ENCODE assay signal across 8 cellular contexts in the genomic region with DNA sequence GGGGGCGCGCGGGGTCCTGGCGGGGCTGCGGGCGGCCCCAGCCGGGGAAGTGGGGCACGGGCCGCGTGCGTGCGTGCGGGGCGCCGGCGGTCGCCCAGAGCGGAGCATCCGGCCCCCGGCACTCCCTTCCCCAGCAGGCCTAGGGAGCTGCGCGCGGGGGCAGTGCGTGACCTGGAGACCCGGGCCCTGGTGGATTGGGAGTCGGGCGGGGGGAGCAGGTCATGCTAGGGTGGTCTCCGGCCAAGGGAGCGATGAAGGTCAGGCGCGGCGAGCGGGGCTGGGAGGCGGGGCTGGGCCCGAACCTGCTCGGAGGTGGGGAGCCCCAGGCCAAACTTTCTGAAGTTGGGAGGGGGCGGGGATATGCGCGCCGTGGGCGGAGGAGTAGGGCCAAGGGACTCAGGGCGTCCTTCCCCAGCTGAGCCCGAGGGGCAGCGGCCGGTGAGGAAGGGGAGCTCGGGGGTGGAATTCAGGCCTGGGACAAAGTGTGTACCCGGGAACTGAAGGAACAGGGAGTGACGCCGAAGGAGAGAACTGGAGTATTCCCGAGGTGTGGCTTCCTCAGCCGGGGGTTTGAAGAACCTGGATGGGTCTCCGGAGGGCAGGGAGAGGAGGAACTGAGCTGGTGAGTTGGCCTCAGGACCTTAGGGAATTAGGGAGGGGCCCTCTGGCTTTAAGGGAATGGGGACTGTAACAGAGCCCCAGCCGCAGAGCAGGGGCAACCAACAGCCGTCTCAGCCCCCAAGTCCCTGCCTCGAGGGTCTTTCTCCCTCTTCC. TPM values are rescaled to one million over a fixed set of nuclear protein-coding genes. Genes with fewer than 3 reads are reported as not detected.
DNase-seq lines count a peak whose midpoint lies in the region; ATAC-seq and TF ChIP-seq lines count a peak whose summit lies in the region.

No MANE protein-coding gene starts in this region.

- peaks cover 5% of the 10 kb centered on the region for H3K36me3 Mint-ChIP-seq in CD4-positive, alpha-beta T cell (ENCODE audit: low read depth)
- peaks cover 1% of the 10 kb centered on the region for H3K36me3 Mint-ChIP-seq in activated B cell treated with CpG ODN at 0.5 μM for 24 hours (ENCODE audit: low read depth)
- H3K36me3 Mint-ChIP-seq in stimulated activated naive B cell treated with anti-CD40 and anti-IgM and Interleukin-4, amounts not matched to agents 10 μg/mL and 1 μg/mL and 100 μg/mL, for 72 hours = peaks cover 2 to 4% of the 10 kb centered on the region in 2 donors

- peak in 2 of 10 experiments; percentile 24 to 44 for DNase-seq in CD4-positive, alpha-beta T cell
- DNase-seq in activated B cell treated with CpG ODN at 0.5 μM for 24 hours (no peak), mucosa of descending colon (peak; percentile 54 to 81 (median 74)), inferior parietal cortex (ENCODE audit: extremely low spot score) (no peak)
- peak; percentile 43 for DNase-seq in effector CD8-positive, alpha-beta T cell (lab: John Stamatoyannopoulos, UW)
- DNase-seq in stimulated activated naive B cell treated with anti-CD40 and anti-IgM and Interleukin-4, amounts not matched to agents 10 μg/mL and 1 μg/mL and 100 μg/mL, for 72 hours = peak; percentile 46

- CTCF ChIA-PET in CD4-positive, alpha-beta T cell (lab: Charles Lee) = interaction anchor here (0.7 to 2.8 kb wide), 4 partner anchors 15 to 133 kb away, joined by 3 to 12 read pairs (median 3); a partner anchor contains a TSS
- CTCF ChIA-PET in activated B cell treated with CpG ODN at 0.5 μM for 24 hours (lab: Charles Lee) = interaction anchor here (1.0 to 3.2 kb wide), 3 partner anchors 16 to 252 kb away, joined by 3 to 21 read pairs (median 4); a partner anchor contains a TSS

- peak overlapping the region; percentile 76 for H3K27ac Mint-ChIP-seq in CD4-positive, alpha-beta T cell
- peak overlapping the region; percentile 80 for H3K27ac Mint-ChIP-seq in activated B cell treated with CpG ODN at 0.5 μM for 24 hours
- H3K27ac Mint-ChIP-seq in stimulated activated naive B cell treated with anti-CD40 and anti-IgM and Interleukin-4, amounts not matched to agents 10 μg/mL and 1 μg/mL and 100 μg/mL, for 72 hours = peak overlapping the region; percentile 94

- peak overlapping the region; percentile 65 for H3K27ac ChIP-seq in CD4-positive, alpha-beta T cell (ENCODE audit: low read depth, low read length)

- H3K27me3 Mint-ChIP-seq in CD4-positive, alpha-beta T cell = no peaks in the 10 kb centered on the region
- no peaks in the 10 kb centered on the region for H3K27me3 Mint-ChIP-seq in activated B cell treated with CpG ODN at 0.5 μM for 24 hours
- no peaks in the 10 kb centered on the region for H3K27me3 Mint-ChIP-seq in stimulated activated naive B cell treated with anti-CD40 and anti-IgM and Interleukin-4, amounts not matched to agents 10 μg/mL and 1 μg/mL and 100 μg/mL, for 72 hours

- intact Hi-C loops in CD4-positive, alpha-beta T cell (cut with DNase I, micrococcal nuclease) = loop anchor here in 1 of 2 experiments (1.0 to 2.0 kb wide), 2 partner anchors 26 to 50 kb away; a partner anchor contains a TSS
- intact Hi-C loops in activated B cell treated with CpG ODN at 0.5 μM for 24 hours (cut with micrococcal nuclease) = loop anchor here (1.0 to 2.0 kb wide), 3 partner anchors 50 to 251 kb away; a partner anchor contains a TSS
- intact Hi-C loops in mucosa of descending colon (cut with DNase I, micrococcal nuclease) = no loop called here

- H3K36me3 ChIP-seq in mucosa of descending colon (ENCODE audit: low read depth) = no peaks in the 10 kb centered on the region

- peak; percentile 65 for ATAC-seq in CD4-positive, alpha-beta T cell (ENCODE audit: poor library complexity)
- ATAC-seq in GM19372 (IDR thresholded peaks at IDR 0.05; ENCODE audit: low read depth, unreplicated experiment) (peak; percentile 50), HG03442 (IDR thresholded peaks at IDR 0.05; ENCODE audit: unreplicated experiment) (peak; percentile 43), activated B cell treated with CpG ODN at 0.5 μM for 24 hours (ENCODE audit: low read depth) (peak; percentile 59), mucosa of descending colon (peak; percentile 32)
- ATAC-seq in stimulated activated naive B cell treated with anti-CD40 and anti-IgM and Interleukin-4, amounts not matched to agents 10 μg/mL and 1 μg/mL and 100 μg/mL, for 72 hours (replicated peaks) = peak; percentile 74 to 76

- no peaks in the 10 kb centered on the region for H3K9me3 ChIP-seq in CD4-positive, alpha-beta T cell (ENCODE audit: control insufficient read depth, low read length)
- H3K9me3 ChIP-seq in mucosa of descending colon = no peaks in the 10 kb centered on the region

- H3K4me3 Mint-ChIP-seq in CD4-positive, alpha-beta T cell = peak overlapping the region; percentile 89
- H3K4me3 Mint-ChIP-seq in activated B cell treated with CpG ODN at 0.5 μM for 24 hours = peak overlapping the region; percentile 89
- peak overlapping the region; percentile 93 to 96 for H3K4me3 Mint-ChIP-seq in stimulated activated naive B cell treated with anti-CD40 and anti-IgM and Interleukin-4, amounts not matched to agents 10 μg/mL and 1 μg/mL and 100 μg/mL, for 72 hours

- POLR2A ChIA-PET in CD4-positive, alpha-beta T cell (lab: Charles Lee) = interaction anchor here (0.6 to 4.1 kb wide), 9 partner anchors 9 to 519 kb away, joined by 3 to 33 read pairs (median 6); a partner anchor contains a TSS
- POLR2A ChIA-PET in activated B cell treated with CpG ODN at 0.5 μM for 24 hours (lab: Charles Lee) = interaction anchor here (0.5 to 1.6 kb wide), 9 partner anchors 11 to 817 kb away, joined by 3 to 7 read pairs (median 4); a partner anchor contains a TSS

- no peaks in the 10 kb centered on the region for H3K27me3 ChIP-seq in CD4-positive, alpha-beta T cell (ENCODE audit: control insufficient read depth, insufficient read depth, low read length)

- H3K4me1 Mint-ChIP-seq in CD4-positive, alpha-beta T cell (ENCODE audit: low read depth) = peaks cover 39% of the 10 kb centered on the region
- peaks cover 24% of the 10 kb centered on the region for H3K4me1 Mint-ChIP-seq in activated B cell treated with CpG ODN at 0.5 μM for 24 hours
- peaks cover 31 to 42% of the 10 kb centered on the region in 2 donors for H3K4me1 Mint-ChIP-seq in stimulated activated naive B cell treated with anti-CD40 and anti-IgM and Interleukin-4, amounts not matched to agents 10 μg/mL and 1 μg/mL and 100 μg/mL, for 72 hours

- H3K4me1 ChIP-seq in mucosa of descending colon (ENCODE audit: low read depth) = peaks cover 31% of the 10 kb centered on the region

- no peaks in the 10 kb centered on the region for H3K9me3 Mint-ChIP-seq in CD4-positive, alpha-beta T cell
- H3K9me3 Mint-ChIP-seq in activated B cell treated with CpG ODN at 0.5 μM for 24 hours = no peaks in the 10 kb centered on the region
- no peaks in the 10 kb centered on the region for H3K9me3 Mint-ChIP-seq in stimulated activated naive B cell treated with anti-CD40 and anti-IgM and Interleukin-4, amounts not matched to agents 10 μg/mL and 1 μg/mL and 100 μg/mL, for 72 hours

- TF ChIP-seq CTCF in CD4-positive, alpha-beta T cell (IDR thresholded peaks at IDR 0.05) = no peak
- TF ChIP-seq CTCF in activated B cell treated with CpG ODN at 0.5 μM for 24 hours (IDR thresholded peaks at IDR 0.05) (no peak), mucosa of descending colon (IDR thresholded peaks at IDR 0.05) (no peak)

- peak overlapping the region; percentile 57 for H3K4me3 ChIP-seq in mucosa of descending colon

RNA-seq across cellular contexts. Expression of a gene that starts 0.6 kb away (rescaled TPM):
- total RNA-seq in CD4-positive, alpha-beta T cell = 10 to 100 TPM; 11.0 to 12.2 TPM
- 20.3 and 21.4 TPM in 2 replicates for total RNA-seq in activated B cell treated with CpG ODN at 0.5 μM for 24 hours
- 10 to 100 TPM; 14.7 to 20.0 (median 18.4) TPM for total RNA-seq in mucosa of descending colon

RNA-seq across cellular contexts. Expression of a gene that starts 26.5 kb away (rescaled TPM):
- 10 to 100 TPM; 13.7 to 14.8 TPM for total RNA-seq in CD4-positive, alpha-beta T cell
- 45.0 and 49.2 TPM in 2 replicates for total RNA-seq in activated B cell treated with CpG ODN at 0.5 μM for 24 hours
- total RNA-seq in mucosa of descending colon = 10 to 100 TPM; 63.7 to 90.3 (median 80.2) TPM

RNA-seq across cellular contexts. Expression of a gene that starts 26.5 kb away (rescaled TPM):
- under 1 TPM; 0.36 to 0.92 TPM for total RNA-seq in CD4-positive, alpha-beta T cell
- total RNA-seq in activated B cell treated with CpG ODN at 0.5 μM for 24 hours = 3.1 and 3.6 TPM in 2 replicates
- 1 to 10 TPM in 2 of 3 donors, under 1 TPM in 1; 0.76 to 4.0 (median 1.8) TPM for total RNA-seq in mucosa of descending colon

RNA-seq across cellular contexts. Expression of a gene that starts 50.8 kb away (rescaled TPM):
- total RNA-seq in CD4-positive, alpha-beta T cell = 10 to 100 TPM; 45.1 to 51.5 TPM
- total RNA-seq in activated B cell treated with CpG ODN at 0.5 μM for 24 hours (41.8 and 42.0 TPM in 2 replicates), mucosa of descending colon (100 to 1,000 TPM in 2 of 3 donors, 10 to 100 TPM in 1; 76.8 to 143 (median 109) TPM)

Comparison
In these comparisons a context has a peak if more than half of its experiments do, and no peak if none do; other contexts are left out.
1. DNase-seq: peak in effector CD8-positive, alpha-beta T cell (single experiment), mucosa of descending colon (3 of 3) and stimulated activated naive B cell treated with anti-CD40 and anti-IgM and Interleukin-4, amounts not matched to agents 10 μg/mL and 1 μg/mL and 100 μg/mL, for 72 hours (single experiment); none in activated B cell treated with CpG ODN at 0.5 μM for 24 hours (single experiment) and inferior parietal cortex (single experiment).
2. Peak in every context shown above with its lines, with median percentiles within 50 percentile points of each other: ATAC-seq, H3K27ac Mint-ChIP-seq and H3K4me3 Mint-ChIP-seq.